6 cellular contexts compared by ENCODE assay signal in the genomic region with DNA sequence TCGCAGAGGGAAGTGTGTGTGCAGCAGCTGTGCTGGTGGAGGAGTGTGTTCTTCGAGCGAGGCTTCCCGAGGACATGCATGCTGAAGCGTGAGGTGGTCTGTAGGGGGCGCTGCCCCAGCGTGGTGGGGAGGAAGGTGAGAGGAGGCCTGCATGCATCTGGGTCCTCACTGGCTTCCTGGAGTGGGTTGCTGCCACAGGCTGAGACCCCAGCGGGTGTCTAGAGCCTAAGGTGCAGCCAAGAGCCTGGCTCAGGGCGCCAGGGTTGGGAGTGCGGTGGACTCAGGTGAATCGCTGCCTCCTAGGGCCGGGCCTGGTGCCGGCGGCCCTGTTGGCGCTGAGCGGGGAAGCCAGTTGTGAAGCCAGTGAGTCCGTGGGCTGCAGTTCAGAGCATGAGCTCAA. TPM values are rescaled to one million over a fixed set of nuclear protein-coding genes. Genes with fewer than 3 reads are reported as not detected.
A peak's percentile ranks its signal among the peaks of the same experiment; 100 is the strongest.
DNase-seq lines count a peak whose midpoint lies in the region; ATAC-seq, FAIRE-seq and TF ChIP-seq lines count a peak whose summit lies in the region.

No MANE protein-coding gene starts in this region.

- TF ChIP-seq CTCF in A673 (conservative IDR thresholded peaks at IDR 0.05; ENCODE audit: low read depth, low read length), result peak; percentile 57

- peaks cover 37% of the 10 kb centered on the region for H3K4me1 Mint-ChIP-seq in central memory CD8-positive, alpha-beta T cell

- intact Hi-C loops in A673 (cut with micrococcal nuclease; ENCODE audit: unreplicated experiment), result no loop called here

- no peak for FAIRE-seq in HTR-8/SVneo (lab: Jason Lieb, UNC)

- no TSS peak for BruUV-seq in A673 (replicated peaks; lab: Mats Ljungman, UMichigan)

- H3K36me3 ChIP-seq in A673 (ENCODE audit: insufficient read depth, low read length, poor library complexity, severe bottlenecking), result peaks cover 28% of the 10 kb centered on the region

- H3K9me3 Mint-ChIP-seq in central memory CD8-positive, alpha-beta T cell, result no peaks in the 10 kb centered on the region

- H3K4me3 ChIP-seq in A673 (ENCODE audit: low read depth, low read length, poor library complexity, severe bottlenecking), result no peak overlapping the region

- DNase-seq in A673 (ENCODE audit: low spot score), result peak; percentile 58
- peak; percentile 80 for DNase-seq in HEK293T (ENCODE audit: extremely low spot score)
- no peak for DNase-seq in central memory CD8-positive, alpha-beta T cell (ENCODE audit: low spot score in 2 of 2)
- DNase-seq in cerebellar cortex (ENCODE audit: low spot score), result no peak
- no peak for DNase-seq in HTR-8/SVneo (ENCODE audit: insufficient read length, low spot score)
- no peak for DNase-seq in effector CD4-positive, alpha-beta T cell

- H3K27me3 ChIP-seq in A673 (replicated peaks; ENCODE audit: insufficient read depth, low read depth, low read length, poor library complexity), result no peaks in the 10 kb centered on the region

- H3K27ac Mint-ChIP-seq in central memory CD8-positive, alpha-beta T cell (ENCODE audit: low read depth), result peak overlapping the region; percentile 4

- H3K27me3 Mint-ChIP-seq in central memory CD8-positive, alpha-beta T cell, result no peaks in the 10 kb centered on the region

- ATAC-seq in central memory CD8-positive, alpha-beta T cell (replicated peaks; ENCODE audit: extremely low read depth, poor library complexity, severe bottlenecking), result no peak

- no peak overlapping the region for H3K27ac ChIP-seq in A673 (ENCODE audit: low read depth, low read length, poor library complexity, severe bottlenecking)

- no peaks in the 10 kb centered on the region for H3K4me1 ChIP-seq in A673 (ENCODE audit: insufficient read depth, low read length, poor library complexity, severe bottlenecking)

- CTCF ChIA-PET in A673 (lab: Charles Lee), result no interaction called here
- CTCF ChIA-PET in HEK293T (lab: Yijun Ruan, JAX), result interaction anchor here (0.9 to 1.7 kb wide), 4 partner anchors 19 to 1159 kb away, joined by 3 to 5 read pairs (median 4); no protein-coding TSS in a partner anchor

- no peak overlapping the region for H3K4me3 Mint-ChIP-seq in central memory CD8-positive, alpha-beta T cell

- peaks cover 48% of the 10 kb centered on the region for H3K36me3 Mint-ChIP-seq in central memory CD8-positive, alpha-beta T cell (ENCODE audit: insufficient read depth)

- POLR2A ChIA-PET in A673 (lab: Charles Lee; ENCODE audit: low non-redundant PET), result no interaction called here
- POLR2A ChIA-PET in HEK293T (lab: Yijun Ruan, JAX), result interaction anchor here (1.3 kb wide), 1 partner anchor 11 kb away, joined by 3 read pairs; no protein-coding TSS in a partner anchor

- H3K9me3 ChIP-seq in A673 (ENCODE audit: low read depth, low read length, poor library complexity, severe bottlenecking), result no peaks in the 10 kb centered on the region

TF ChIP-seq in HEK293T, 16 proteins besides CTCF, POLR2A, EP300 and RAD21:
- TF ChIP-seq NFRKB (IDR thresholded peaks at IDR 0.05), result no peak
- TF ChIP-seq LEF1 (IDR thresholded peaks at IDR 0.05; ENCODE audit: borderline replicate concordance), result no peak
- TF ChIP-seq CTBP1 (IDR thresholded peaks at IDR 0.05; ENCODE audit: borderline replicate concordance), result no peak
- no peak for TF ChIP-seq FOXM1 (IDR thresholded peaks at IDR 0.05; ENCODE audit: borderline replicate concordance)
- no peak for TF ChIP-seq BHLHE40 (IDR thresholded peaks at IDR 0.05; ENCODE audit: borderline replicate concordance)
- TF ChIP-seq ZNF384 (IDR thresholded peaks at IDR 0.05), result no peak
- TF ChIP-seq, protein P1, sequence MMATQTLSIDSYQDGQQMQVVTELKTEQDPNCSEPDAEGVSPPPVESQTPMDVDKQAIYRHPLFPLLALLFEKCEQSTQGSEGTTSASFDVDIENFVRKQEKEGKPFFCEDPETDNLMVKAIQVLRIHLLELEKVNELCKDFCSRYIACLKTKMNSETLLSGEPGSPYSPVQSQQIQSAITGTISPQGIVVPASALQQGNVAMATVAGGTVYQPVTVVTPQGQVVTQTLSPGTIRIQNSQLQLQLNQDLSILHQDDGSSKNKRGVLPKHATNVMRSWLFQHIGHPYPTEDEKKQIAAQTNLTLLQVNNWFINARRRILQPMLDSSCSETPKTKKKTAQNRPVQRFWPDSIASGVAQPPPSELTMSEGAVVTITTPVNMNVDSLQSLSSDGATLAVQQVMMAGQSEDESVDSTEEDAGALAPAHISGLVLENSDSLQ (IDR thresholded peaks at IDR 0.05), result no peak
- no peak for TF ChIP-seq ELF4 (IDR thresholded peaks at IDR 0.05)
- TF ChIP-seq TARDBP (IDR thresholded peaks at IDR 0.05), result no peak
- no peak for TF ChIP-seq FOXK2 (IDR thresholded peaks at IDR 0.05)
- TF ChIP-seq HDGF (IDR thresholded peaks at IDR 0.05; ENCODE audit: borderline replicate concordance), result no peak

RNA-seq across cellular contexts. Expression of a gene that starts 7.5 kb away (rescaled TPM):
- 0.85 and 0.95 TPM in 2 replicates for total RNA-seq in A673 (2021)

RNA-seq across cellular contexts. Expression of a gene that starts 19.9 kb away (rescaled TPM):
- 31.4 and 37.1 TPM in 2 replicates for total RNA-seq in A673 (2021)

RNA-seq across cellular contexts. Expression of a gene that starts 28.6 kb away (rescaled TPM):
- 2.1 and 4.3 TPM in 2 replicates for total RNA-seq in A673 (2021)

RNA-seq across cellular contexts. Expression of a gene that starts 32.9 kb away (rescaled TPM):
- 0.62 and 1.1 TPM in 2 replicates for total RNA-seq in A673 (2021)

RNA-seq across cellular contexts. Expression of a gene that starts 54.1 kb away (rescaled TPM):
- total RNA-seq in A673 (2021), result 37.0 and 39.3 TPM in 2 replicates

Comparison
In these comparisons a context has a peak if more than half of its experiments do, and no peak if none do; other contexts are left out.
1. DNase-seq: peak in A673 (single experiment) and HEK293T (single experiment); none in central memory CD8-positive, alpha-beta T cell (0 of 2), cerebellar cortex (single experiment), HTR-8/SVneo (single experiment) and effector CD4-positive, alpha-beta T cell (single experiment).